ENCODE assay signal across 15 cellular contexts in the genomic region with DNA sequence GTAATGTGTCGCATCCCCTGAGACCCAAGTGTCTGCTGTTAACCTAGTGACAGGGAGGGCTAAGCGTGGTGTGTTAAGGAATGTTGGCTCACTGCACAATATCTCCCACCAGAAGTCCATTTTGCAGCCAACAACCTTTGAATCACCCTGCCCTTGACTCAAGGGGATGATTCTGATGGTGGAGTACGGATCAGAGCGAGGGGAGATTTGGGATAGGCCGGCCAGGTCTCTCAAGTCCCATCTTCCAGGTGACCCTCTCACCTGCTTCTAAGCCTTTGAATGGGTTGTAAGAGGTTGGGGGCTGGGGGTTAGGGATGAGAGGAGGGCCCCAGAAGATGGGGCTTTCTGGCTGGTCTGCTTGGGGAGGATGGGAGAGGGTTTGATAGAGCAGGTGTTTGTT. TPM values are rescaled to one million over a fixed set of nuclear protein-coding genes. Genes with fewer than 3 reads are reported as not detected.
A peak's percentile ranks its signal among the peaks of the same experiment; 100 is the strongest.
DNase-seq lines count a peak whose midpoint lies in the region; ATAC-seq and TF ChIP-seq lines count a peak whose summit lies in the region.
"Had no signal": no experiment of that assay in that cellular context is flagged by ENCODE, and none has a peak within 500 bp of the region (broad histone marks: within the 10 kb centered on the region; RNA-seq: fewer than 3 reads in every experiment).

No MANE protein-coding gene starts in this region.

- H3K9me3 Mint-ChIP-seq in activated naive CD8-positive, alpha-beta T cell treated with anti-CD3 and anti-CD28 coated beads, Interleukin-2, amount 10 ng/mL, durations not matched to agents 7 days and 5 days = no peaks in the 10 kb centered on the region
- H3K9me3 Mint-ChIP-seq in activated naive CD8-positive, alpha-beta T cell treated with anti-CD3 and anti-CD28 coated beads for 36 hours = no peaks in the 10 kb centered on the region
- H3K9me3 Mint-ChIP-seq in activated T-helper 17 cell treated with anti-CD3 and anti-CD28 coated beads, Interleukin-2, amount 50 U/mL, for 72 hours = no peaks in the 10 kb centered on the region
- H3K9me3 Mint-ChIP-seq in naive B cell (no peaks in the 10 kb centered on the region), type B pancreatic cell (no peaks in the 10 kb centered on the region)

- DNase-seq in activated naive CD8-positive, alpha-beta T cell treated with anti-CD3 and anti-CD28 coated beads, Interleukin-2, amount 10 ng/mL, durations not matched to agents 7 days and 5 days = no peak
- DNase-seq in activated naive CD8-positive, alpha-beta T cell treated with anti-CD3 and anti-CD28 coated beads for 36 hours = no peak
- no peak for DNase-seq in naive B cell
- no peak for DNase-seq in type B pancreatic cell (ENCODE audit: extremely low spot score, unreplicated experiment)
- DNase-seq in HEK293T (ENCODE audit: extremely low spot score) = no peak
- DNase-seq: DMS79 treated with DMSO at 0.1 percent for 48 hours, KBM-7, NCI-H1694, NCI-H2107, NCI-H446 treated with DMSO at 0.1 percent for 48 hours, NCI-H748 treated with DMSO at 0.1 percent for 48 hours, PC-9 had no signal

- peaks cover 20% of the 10 kb centered on the region for H3K4me1 Mint-ChIP-seq in activated naive CD8-positive, alpha-beta T cell treated with anti-CD3 and anti-CD28 coated beads, Interleukin-2, amount 10 ng/mL, durations not matched to agents 7 days and 5 days
- H3K4me1 Mint-ChIP-seq in activated naive CD8-positive, alpha-beta T cell treated with anti-CD3 and anti-CD28 coated beads for 36 hours = peaks cover 28% of the 10 kb centered on the region
- H3K4me1 Mint-ChIP-seq in activated T-helper 17 cell treated with anti-CD3 and anti-CD28 coated beads, Interleukin-2, amount 50 U/mL, for 72 hours = peaks cover 19% of the 10 kb centered on the region
- H3K4me1 Mint-ChIP-seq in naive B cell (peaks cover 18 to 30% (median 20%) of the 10 kb centered on the region in 3 donors), type B pancreatic cell (ENCODE audit: unreplicated experiment) (peaks cover 16% of the 10 kb centered on the region)

- peak overlapping the region; percentile 9 for H3K4me3 Mint-ChIP-seq in activated naive CD8-positive, alpha-beta T cell treated with anti-CD3 and anti-CD28 coated beads, Interleukin-2, amount 10 ng/mL, durations not matched to agents 7 days and 5 days
- no peak overlapping the region for H3K4me3 Mint-ChIP-seq in activated naive CD8-positive, alpha-beta T cell treated with anti-CD3 and anti-CD28 coated beads for 36 hours
- peak overlapping the region; percentile 61 for H3K4me3 Mint-ChIP-seq in activated T-helper 17 cell treated with anti-CD3 and anti-CD28 coated beads, Interleukin-2, amount 50 U/mL, for 72 hours
- peak overlapping the region in 7 of 8 donors; percentile 36 to 86 (median 50) for H3K4me3 Mint-ChIP-seq in naive B cell
- peak overlapping the region; percentile 5 for H3K4me3 Mint-ChIP-seq in type B pancreatic cell

- no peak for TF ChIP-seq CTCF in type B pancreatic cell (conservative IDR thresholded peaks at IDR 0.05)

- peak overlapping the region; percentile 49 for H3K27ac Mint-ChIP-seq in activated naive CD8-positive, alpha-beta T cell treated with anti-CD3 and anti-CD28 coated beads, Interleukin-2, amount 10 ng/mL, durations not matched to agents 7 days and 5 days
- no peak overlapping the region for H3K27ac Mint-ChIP-seq in activated naive CD8-positive, alpha-beta T cell treated with anti-CD3 and anti-CD28 coated beads for 36 hours
- H3K27ac Mint-ChIP-seq in activated T-helper 17 cell treated with anti-CD3 and anti-CD28 coated beads, Interleukin-2, amount 50 U/mL, for 72 hours = no peak overlapping the region
- H3K27ac Mint-ChIP-seq in naive B cell (peak overlapping the region in 1 of 6 donors; percentile 13), type B pancreatic cell (no peak overlapping the region)

- no peak for ATAC-seq in activated naive CD8-positive, alpha-beta T cell treated with anti-CD3 and anti-CD28 coated beads, Interleukin-2, amount 10 ng/mL, durations not matched to agents 7 days and 5 days (ENCODE audit: low read depth)
- ATAC-seq in activated T-helper 17 cell treated with anti-CD3 and anti-CD28 coated beads, Interleukin-2, amount 50 U/mL, for 72 hours (replicated peaks) = no peak
- ATAC-seq in naive B cell (ENCODE audit: low read depth in 2 of 2) (no peak), HG02938 (IDR thresholded peaks at IDR 0.05; ENCODE audit: unreplicated experiment) (no peak), HG02623 (IDR thresholded peaks at IDR 0.05; ENCODE audit: unreplicated experiment) (no peak)

- POLR2A ChIA-PET in activated naive CD8-positive, alpha-beta T cell treated with anti-CD3 and anti-CD28 coated beads, Interleukin-2, amount 10 ng/mL, durations not matched to agents 7 days and 5 days (lab: Charles Lee) = interaction anchor here (5.1 kb wide), 1 partner anchor 43 kb away, joined by 29 read pairs; a partner anchor contains a TSS
- POLR2A ChIA-PET in HEK293T (lab: Yijun Ruan, JAX) = no interaction called here

- CTCF ChIA-PET in HEK293T (lab: Yijun Ruan, JAX) = no interaction called here

- H3K27me3 Mint-ChIP-seq in activated naive CD8-positive, alpha-beta T cell treated with anti-CD3 and anti-CD28 coated beads, Interleukin-2, amount 10 ng/mL, durations not matched to agents 7 days and 5 days = peaks cover 21% of the 10 kb centered on the region
- no peaks in the 10 kb centered on the region for H3K27me3 Mint-ChIP-seq in activated naive CD8-positive, alpha-beta T cell treated with anti-CD3 and anti-CD28 coated beads for 36 hours
- H3K27me3 Mint-ChIP-seq in activated T-helper 17 cell treated with anti-CD3 and anti-CD28 coated beads, Interleukin-2, amount 50 U/mL, for 72 hours = no peaks in the 10 kb centered on the region
- H3K27me3 Mint-ChIP-seq in naive B cell = no peaks in the 10 kb centered on the region
- peaks cover 5% of the 10 kb centered on the region for H3K27me3 Mint-ChIP-seq in type B pancreatic cell

- no peaks in the 10 kb centered on the region for H3K36me3 Mint-ChIP-seq in activated naive CD8-positive, alpha-beta T cell treated with anti-CD3 and anti-CD28 coated beads, Interleukin-2, amount 10 ng/mL, durations not matched to agents 7 days and 5 days
- H3K36me3 Mint-ChIP-seq in activated naive CD8-positive, alpha-beta T cell treated with anti-CD3 and anti-CD28 coated beads for 36 hours = no peaks in the 10 kb centered on the region
- no peaks in the 10 kb centered on the region for H3K36me3 Mint-ChIP-seq in activated T-helper 17 cell treated with anti-CD3 and anti-CD28 coated beads, Interleukin-2, amount 50 U/mL, for 72 hours (ENCODE audit: low read depth)
- no peaks in the 10 kb centered on the region for H3K36me3 Mint-ChIP-seq in naive B cell
- no peaks in the 10 kb centered on the region for H3K36me3 Mint-ChIP-seq in type B pancreatic cell

TF ChIP-seq in HEK293T, 16 proteins besides CTCF, POLR2A, EP300 and RAD21:
- no peak for TF ChIP-seq L3MBTL2 (conservative IDR thresholded peaks at IDR 0.05)
- TF ChIP-seq FOXM1 (IDR thresholded peaks at IDR 0.05; ENCODE audit: borderline replicate concordance) = no peak
- TF ChIP-seq, protein P1, sequence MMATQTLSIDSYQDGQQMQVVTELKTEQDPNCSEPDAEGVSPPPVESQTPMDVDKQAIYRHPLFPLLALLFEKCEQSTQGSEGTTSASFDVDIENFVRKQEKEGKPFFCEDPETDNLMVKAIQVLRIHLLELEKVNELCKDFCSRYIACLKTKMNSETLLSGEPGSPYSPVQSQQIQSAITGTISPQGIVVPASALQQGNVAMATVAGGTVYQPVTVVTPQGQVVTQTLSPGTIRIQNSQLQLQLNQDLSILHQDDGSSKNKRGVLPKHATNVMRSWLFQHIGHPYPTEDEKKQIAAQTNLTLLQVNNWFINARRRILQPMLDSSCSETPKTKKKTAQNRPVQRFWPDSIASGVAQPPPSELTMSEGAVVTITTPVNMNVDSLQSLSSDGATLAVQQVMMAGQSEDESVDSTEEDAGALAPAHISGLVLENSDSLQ (IDR thresholded peaks at IDR 0.05) = no peak
- no peak for TF ChIP-seq ZNF384 (IDR thresholded peaks at IDR 0.05)
- TF ChIP-seq FOXA1 (IDR thresholded peaks at IDR 0.05) = no peak
- TF ChIP-seq NFRKB (IDR thresholded peaks at IDR 0.05) = no peak
- no peak for TF ChIP-seq TARDBP (IDR thresholded peaks at IDR 0.05)
- no peak for TF ChIP-seq FOXK2 (IDR thresholded peaks at IDR 0.05)
- TF ChIP-seq SUZ12 (IDR thresholded peaks at IDR 0.05) = no peak
- TF ChIP-seq BHLHE40 (IDR thresholded peaks at IDR 0.05; ENCODE audit: borderline replicate concordance) = no peak
- no peak for TF ChIP-seq LEF1 (IDR thresholded peaks at IDR 0.05; ENCODE audit: borderline replicate concordance)
- TF ChIP-seq HDGF (IDR thresholded peaks at IDR 0.05; ENCODE audit: borderline replicate concordance) = no peak
- TF ChIP-seq ELF4 (IDR thresholded peaks at IDR 0.05) = no peak
- no peak for TF ChIP-seq ARNT (IDR thresholded peaks at IDR 0.05)
- no peak for TF ChIP-seq CTBP1 (IDR thresholded peaks at IDR 0.05; ENCODE audit: borderline replicate concordance)
- no peak for TF ChIP-seq SP1 (IDR thresholded peaks at IDR 0.05)

RNA-seq across cellular contexts. Expression of a gene that starts 43.3 kb away (rescaled TPM):
- total RNA-seq in activated naive CD8-positive, alpha-beta T cell treated with anti-CD3 and anti-CD28 coated beads, Interleukin-2, amount 10 ng/mL, durations not matched to agents 7 days and 5 days = 10 to 100 TPM; 27.0 to 27.7 TPM
- total RNA-seq in activated naive CD8-positive, alpha-beta T cell treated with anti-CD3 and anti-CD28 coated beads for 36 hours = 10 to 100 TPM; 22.7 to 23.3 TPM
- total RNA-seq in activated T-helper 17 cell treated with anti-CD3 and anti-CD28 coated beads, Interleukin-2, amount 50 U/mL, for 72 hours = 10 to 100 TPM; 11.5 to 30.7 TPM
- polyA plus RNA-seq in naive B cell (ENCODE audit: low read depth in 6 of 6) = 10 to 100 TPM in 5 of 6 donors, 1 to 10 TPM in 1; 7.9 to 21.8 (median 13.2) TPM
- 19.2 and 26.2 TPM in 2 replicates for total RNA-seq in type B pancreatic cell (ENCODE audit: low replicate concordance)
